10 cellular contexts compared by ENCODE assay signal in genomic region chr6:125835221-125835744, GRCh38. TPM values are rescaled to one million over a fixed set of nuclear protein-coding genes. Genes with fewer than 3 reads are reported as not detected.
DNase-seq lines count a peak whose midpoint lies in the region; ATAC-seq and TF ChIP-seq lines count a peak whose summit lies in the region.
"Had no signal": no experiment of that assay in that cellular context is flagged by ENCODE, and none has a peak within 500 bp of the region (broad histone marks: within the 10 kb centered on the region; RNA-seq: fewer than 3 reads in every experiment).

No MANE protein-coding gene starts in this region.

- no peak overlapping the region for H2AFZ ChIP-seq in fibroblast of lung (ENCODE audit: low read length)

- ATAC-seq in GM21423 (IDR thresholded peaks at IDR 0.05; ENCODE audit: unreplicated experiment) (no peak), GM19351 (IDR thresholded peaks at IDR 0.05; ENCODE audit: unreplicated experiment) (no peak)

- H3K79me2 ChIP-seq in fibroblast of lung (ENCODE audit: control insufficient read depth, insufficient read depth, low read length), result no peaks in the 10 kb centered on the region

- no peaks in the 10 kb centered on the region for H3K27me3 ChIP-seq in fibroblast of lung (ENCODE audit: control insufficient read depth, insufficient read depth, low read length)
- no peaks in the 10 kb centered on the region for H3K27me3 ChIP-seq in ovary

- H3K4me2 ChIP-seq in fibroblast of lung (ENCODE audit: extremely low read depth, insufficient read depth, low read length), result no peak overlapping the region

- no peaks in the 10 kb centered on the region for H4K20me1 ChIP-seq in fibroblast of lung (ENCODE audit: control insufficient read depth, extremely low read depth, insufficient read depth, low read length)

- no peak for TF ChIP-seq POLR2A in ovary (IDR thresholded peaks at IDR 0.05)

- H3K36me3 ChIP-seq in fibroblast of lung (ENCODE audit: control insufficient read depth, insufficient read depth, low read length) (no peaks in the 10 kb centered on the region), ovary (no peaks in the 10 kb centered on the region)

- H3K9me3 ChIP-seq in fibroblast of lung (ENCODE audit: control insufficient read depth, insufficient read depth, low read depth, low read length) (no peaks in the 10 kb centered on the region), ovary (no peaks in the 10 kb centered on the region)

- 9 to 23% (median 22%) methylated on average over 2 of the region's 2 CpGs for WGBS in ovary, 3 donors

- no peak overlapping the region for H3K4me3 ChIP-seq in fibroblast of lung (replicated peaks in 1 of 4; ENCODE audit: control extremely low read depth in 1 of 4, insufficient read depth in 1 of 4, low read depth in 3 of 4, low read length in 4 of 4)
- no peak overlapping the region for H3K4me3 ChIP-seq in ovary

- H3K27ac ChIP-seq in fibroblast of lung (ENCODE audit: insufficient read depth, low read length), result no peak overlapping the region
- peak overlapping the region in 1 of 2 donors; percentile 70 for H3K27ac ChIP-seq in ovary

- TF ChIP-seq EP300 in ovary (IDR thresholded peaks at IDR 0.05), result peak; percentile 24

- TF ChIP-seq CTCF in AG09319 (IDR thresholded peaks at IDR 0.05; ENCODE audit: low read depth, low read length), result no peak
- TF ChIP-seq CTCF in fibroblast of lung (conservative IDR thresholded peaks at IDR 0.05 in 1 of 2, IDR thresholded peaks at IDR 0.05 in 1 of 2; ENCODE audit: low read depth in 1 of 2, low read length in 2 of 2), result no peak
- TF ChIP-seq CTCF in ovary (IDR thresholded peaks at IDR 0.05), result no peak

- H3K4me1 ChIP-seq in fibroblast of lung (ENCODE audit: control insufficient read depth, extremely low read depth, insufficient read depth, low read length) (no peaks in the 10 kb centered on the region), ovary (ENCODE audit: insufficient read depth) (peaks cover 4% of the 10 kb centered on the region)

- peak; percentile 65 for DNase-seq in AG09319 (ENCODE audit: extremely low read depth, low read depth)
- DNase-seq in OCI-M1 (lab: John Stamatoyannopoulos, UW), result peak; percentile 45
- peak; percentile 44 to 89 for DNase-seq in fibroblast of lung (ENCODE audit: low read depth in 2 of 2)
- peak in 3 of 5 donors; percentile 27 to 44 (median 33) for DNase-seq in ovary
- no peak for DNase-seq in activated CD8-positive, alpha-beta memory T cell treated with anti-CD3 and anti-CD28 coated beads, Interleukin-2, amount 50 U/mL, for 4 hours
- DNase-seq in NCI-H2107 treated with DMSO at 0.1 percent for 48 hours (lab: John Stamatoyannopoulos, UW; ENCODE audit: unreplicated experiment), result no peak
- DNase-seq: activated naive CD4-positive, alpha-beta T cell treated with anti-CD3 and anti-CD28 coated beads for 36 hours; NCI-H526 had no signal

- no peak overlapping the region for H3K9ac ChIP-seq in fibroblast of lung (ENCODE audit: insufficient read depth, low read length)

- intact Hi-C loops in ovary (cut with DNase I), result no loop called here

RNA-seq across cellular contexts. Expression of gene NCOA7, which starts 44.5 kb away (rescaled TPM):
- total RNA-seq in fibroblast of lung (38.5 and 49.9 TPM in 2 replicates), ovary (10 to 100 TPM; 16.8 to 54.1 (median 34.9) TPM)
- polyA plus RNA-seq in fibroblast of lung (12.8 and 13.7 TPM in 2 replicates), ovary (10 to 100 TPM; 10.9 to 30.0 TPM)
- 12.6 and 14.7 TPM in 2 replicates for polyA plus RNA-seq in fibroblast of lung (2012)
- polyA minus RNA-seq in fibroblast of lung (ENCODE audit: low replicate concordance), result 1.3 and 6.9 TPM in 2 replicates

Comparison
In these comparisons a context has a peak if more than half of its experiments do, and no peak if none do; other contexts are left out.
1. DNase-seq: peak in AG09319 (single experiment), OCI-M1 (single experiment), fibroblast of lung (2 of 2) and ovary (3 of 5); none in activated CD8-positive, alpha-beta memory T cell treated with anti-CD3 and anti-CD28 coated beads, Interleukin-2, amount 50 U/mL, for 4 hours (single experiment) and NCI-H2107 treated with DMSO at 0.1 percent for 48 hours (single experiment).